17 cellular contexts compared by ENCODE assay signal in the genomic region with DNA sequence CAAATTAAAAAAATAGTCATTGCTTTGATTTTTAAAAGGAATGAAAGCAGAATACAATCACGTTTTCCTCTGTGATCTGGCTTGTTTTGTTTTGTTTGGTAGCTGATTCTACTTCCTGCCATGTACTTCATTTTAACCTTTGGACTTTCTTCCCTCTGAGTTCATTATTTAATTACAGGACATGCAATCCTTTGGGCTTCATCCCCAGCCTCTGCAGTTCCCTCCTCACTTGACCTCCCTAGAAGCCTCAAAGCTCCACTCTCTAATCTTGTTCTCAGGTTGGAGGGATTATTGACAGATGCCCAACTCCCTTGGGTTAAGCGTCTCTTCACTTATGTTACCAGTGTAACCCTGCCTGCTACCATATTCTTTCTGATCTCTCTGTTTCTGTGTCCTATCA.
"Had no signal": no experiment of that assay in that cellular context is flagged by ENCODE, and none has a peak within 500 bp of the region (broad histone marks: within the 10 kb centered on the region; RNA-seq: fewer than 3 reads in every experiment).

No MANE protein-coding gene starts in this region.

- H3K27me3 ChIP-seq: cardiac muscle cell had no signal

- H3K27ac ChIP-seq: cardiac muscle cell had no signal

- H3K36me3 ChIP-seq: cardiac muscle cell had no signal

- ATAC-seq: activated CD8-positive, alpha-beta memory T cell treated with anti-CD3 and anti-CD28 coated beads, Interleukin-2, amount 10 ng/mL, durations not matched to agents 7 days and 5 days; esophagus mucosa; left cardiac atrium had no signal

- H3K4me3 ChIP-seq: cardiac muscle cell had no signal

- DNase-seq: activated CD4-positive, alpha-beta memory T cell treated with anti-CD3 and anti-CD28 coated beads, Interleukin-2, amount 10 ng/mL, durations not matched to agents 7 days and 5 days; activated CD4-positive, alpha-beta T cell treated with anti-CD3 and anti-CD28 coated beads for 48 hours; activated CD4-positive, CD25-positive, alpha-beta regulatory T cell; activated CD8-positive, alpha-beta memory T cell treated with anti-CD3 and anti-CD28 coated beads, Interleukin-2, amount 10 ng/mL, durations not matched to agents 7 days and 5 days; amniotic stem cell; effector CD8-positive, alpha-beta T cell; left cardiac atrium; mammary epithelial cell; midbrain; nephron progenitor cell; nucleus accumbens; stimulated activated CD4-positive, alpha-beta T cell treated with anti-CD3 and anti-CD28 coated beads, Interleukin-12 subunit alpha, Interleukin-12 subunit beta, amount 100 ng/mL, for 4 hours; stimulated activated CD4-positive, alpha-beta T cell treated with anti-CD3 and anti-CD28 coated beads, Interleukin-1b, Interleukin-23, amount 100 ng/mL, for 48 hours; stimulated activated CD8-positive, alpha-beta memory T cell treated with anti-CD3 and anti-CD28 coated beads, Interleukin-4, amount 100 ng/mL, for 48 hours; stimulated activated naive CD4-positive, alpha-beta T cell had no signal
